ENCODE assay signal across 8 cellular contexts in genomic region chr10:72315611-72316385, GRCh38. TPM values are rescaled to one million over a fixed set of nuclear protein-coding genes. Genes with fewer than 3 reads are reported as not detected.
DNase-seq lines count a peak whose midpoint lies in the region; ATAC-seq and TF ChIP-seq lines count a peak whose summit lies in the region.

No MANE protein-coding gene starts in this region.

- H3K36me3 ChIP-seq in lung (ENCODE audit: control insufficient read depth in 2 of 2, insufficient read depth in 2 of 2, low read length in 2 of 2) (no peaks in the 10 kb centered on the region), uterus (no peaks in the 10 kb centered on the region)

- no peaks in the 10 kb centered on the region for H3K9me3 Mint-ChIP-seq in activated naive CD4-positive, alpha-beta T cell treated with anti-CD3 and anti-CD28 coated beads, Interleukin-2, amount 10 ng/mL, durations not matched to agents 7 days and 5 days
- no peaks in the 10 kb centered on the region for H3K9me3 Mint-ChIP-seq in MCF 10A (ENCODE audit: unreplicated experiment)

- ATAC-seq in lung (ENCODE audit: insufficient read depth, low FRiP score) (peak; percentile 20), GM19324 (IDR thresholded peaks at IDR 0.05; ENCODE audit: low FRiP score, unreplicated experiment) (no peak), HG03196 (IDR thresholded peaks at IDR 0.05; ENCODE audit: unreplicated experiment) (no peak)

- WGBS in lung, 2 donors = 12 to 14% methylated on average over 2 of the region's 2 CpGs

- no peaks in the 10 kb centered on the region for H3K27me3 Mint-ChIP-seq in activated naive CD4-positive, alpha-beta T cell treated with anti-CD3 and anti-CD28 coated beads, Interleukin-2, amount 10 ng/mL, durations not matched to agents 7 days and 5 days
- H3K27me3 Mint-ChIP-seq in MCF 10A (ENCODE audit: insufficient read depth, unreplicated experiment) = no peaks in the 10 kb centered on the region

- DNase-seq in activated naive CD4-positive, alpha-beta T cell treated with anti-CD3 and anti-CD28 coated beads, Interleukin-2, amount 10 ng/mL, durations not matched to agents 7 days and 5 days = no peak
- no peak for DNase-seq in activated naive CD4-positive, alpha-beta T cell treated with Interleukin-2 at 50 U/mL for 16 hours
- DNase-seq in MCF 10A (ENCODE audit: unreplicated experiment) (peak; percentile 97), lung (ENCODE audit: low spot score) (peak; percentile 85), uterus (peak; percentile 50 to 67)
- DNase-seq in activated CD8-positive, alpha-beta memory T cell treated with anti-CD3 and anti-CD28 coated beads, Interleukin-2, amount 50 U/mL, for 48 hours = no peak

- intact Hi-C loops in MCF 10A (cut with micrococcal nuclease) = no loop called here
- intact Hi-C loops in uterus (cut with DNase I; ENCODE audit: low total_unique reads) = no loop called here

- CTCF ChIA-PET in activated naive CD4-positive, alpha-beta T cell treated with anti-CD3 and anti-CD28 coated beads, Interleukin-2, amount 10 ng/mL, durations not matched to agents 7 days and 5 days (lab: Charles Lee) = interaction anchor here (0.6 to 1.6 kb wide), 5 partner anchors 9 to 373 kb away, joined by 3 to 5 read pairs (median 4); no protein-coding TSS in a partner anchor
- CTCF ChIA-PET in MCF 10A (lab: Yijun Ruan, JAX) = interaction anchor here (0.6 to 7.6 kb wide), 6 partner anchors 12 to 93 kb away, joined by 3 to 46 read pairs (median 4); partner anchors contain the start of gene DDIT4

- peak overlapping the region; percentile 74 for H3K27ac Mint-ChIP-seq in activated naive CD4-positive, alpha-beta T cell treated with anti-CD3 and anti-CD28 coated beads, Interleukin-2, amount 10 ng/mL, durations not matched to agents 7 days and 5 days
- peak overlapping the region; percentile 80 for H3K27ac Mint-ChIP-seq in MCF 10A (ENCODE audit: low read depth, unreplicated experiment)

- peaks cover 80% of the 10 kb centered on the region for H3K4me1 Mint-ChIP-seq in activated naive CD4-positive, alpha-beta T cell treated with anti-CD3 and anti-CD28 coated beads, Interleukin-2, amount 10 ng/mL, durations not matched to agents 7 days and 5 days
- peaks cover 38% of the 10 kb centered on the region for H3K4me1 Mint-ChIP-seq in MCF 10A (ENCODE audit: insufficient read depth, unreplicated experiment)

- POLR2A ChIA-PET in MCF 10A (lab: Yijun Ruan, JAX) = interaction anchor here (0.6 to 14.5 kb wide), 19 partner anchors 11 to 100 kb away, joined by 3 to 383 read pairs (median 5); partner anchors contain the start of gene DDIT4

- H3K4me3 ChIP-seq in lung = no peak overlapping the region
- no peak overlapping the region for H3K4me3 ChIP-seq in uterus

- H3K27me3 ChIP-seq in lung (ENCODE audit: control insufficient read depth, insufficient read depth) (no peaks in the 10 kb centered on the region), uterus (no peaks in the 10 kb centered on the region)

- TF ChIP-seq CTCF in MCF 10A (IDR thresholded peaks at IDR 0.05; ENCODE audit: unreplicated experiment) = no peak
- no peak for TF ChIP-seq CTCF in lung (IDR thresholded peaks at IDR 0.05; ENCODE audit: control extremely low read depth, extremely low read depth)
- no peak for TF ChIP-seq CTCF in uterus (IDR thresholded peaks at IDR 0.05)

- peaks cover 6% of the 10 kb centered on the region for H3K36me3 Mint-ChIP-seq in activated naive CD4-positive, alpha-beta T cell treated with anti-CD3 and anti-CD28 coated beads, Interleukin-2, amount 10 ng/mL, durations not matched to agents 7 days and 5 days
- H3K36me3 Mint-ChIP-seq in MCF 10A (ENCODE audit: insufficient read depth, unreplicated experiment) = peaks cover 7% of the 10 kb centered on the region

- peaks cover 15 to 32% of the 10 kb centered on the region in 2 donors for H3K4me1 ChIP-seq in lung (ENCODE audit: control insufficient read depth in 2 of 2, insufficient read depth in 2 of 2, low read length in 2 of 2)
- H3K4me1 ChIP-seq in uterus = peaks cover 0 to 8% of the 10 kb centered on the region in 2 donors

- no peak for TF ChIP-seq POLR2A in uterus (IDR thresholded peaks at IDR 0.05)

- H3K9me3 ChIP-seq in lung (ENCODE audit: control insufficient read depth in 2 of 2, insufficient read depth in 1 of 2, low read length in 1 of 2) (no peaks in the 10 kb centered on the region), uterus (no peaks in the 10 kb centered on the region)

- H3K27ac ChIP-seq in lung (ENCODE audit: low read depth in 1 of 2, low read length in 1 of 2) (peak overlapping the region; percentile 46 to 80), uterus (peak overlapping the region; percentile 12 to 69)

- H3K4me3 Mint-ChIP-seq in activated naive CD4-positive, alpha-beta T cell treated with anti-CD3 and anti-CD28 coated beads, Interleukin-2, amount 10 ng/mL, durations not matched to agents 7 days and 5 days = no peak overlapping the region
- no peak overlapping the region for H3K4me3 Mint-ChIP-seq in MCF 10A (ENCODE audit: unreplicated experiment)

- no TSS peak for BruUV-seq in MCF 10A (replicated peaks; lab: Mats Ljungman, UMichigan)

RNA-seq across cellular contexts. Expression of gene DNAJB12, which starts 38.9 kb away (rescaled TPM):
- total RNA-seq in MCF 10A (2022) = 64.7 and 68.1 TPM in 2 replicates
- 10 to 100 TPM; 34.0 to 38.7 TPM for total RNA-seq in lung
- polyA plus RNA-seq in lung = 10 to 100 TPM; 30.0 to 30.2 TPM
- total RNA-seq in uterus = 10 to 100 TPM; 18.4 to 34.8 (median 22.7) TPM

RNA-seq across cellular contexts. Expression of gene DDIT4, which starts 42.1 kb away (rescaled TPM):
- total RNA-seq in MCF 10A (2022) (698 and 872 TPM in 2 replicates), lung (100 to 1,000 TPM; 155 to 190 TPM), uterus (100 to 1,000 TPM; 118 to 210 (median 145) TPM)
- polyA plus RNA-seq in lung = 100 to 1,000 TPM in 1 of 2 donors, 10 to 100 TPM in 1; 55.3 to 188 TPM

Comparison
In these comparisons a context has a peak if more than half of its experiments do, and no peak if none do; other contexts are left out.
1. DNase-seq: peak in MCF 10A (single experiment), lung (single experiment) and uterus (2 of 2); none in activated naive CD4-positive, alpha-beta T cell treated with anti-CD3 and anti-CD28 coated beads, Interleukin-2, amount 10 ng/mL, durations not matched to agents 7 days and 5 days (single experiment), activated naive CD4-positive, alpha-beta T cell treated with Interleukin-2 at 50 U/mL for 16 hours (single experiment) and activated CD8-positive, alpha-beta memory T cell treated with anti-CD3 and anti-CD28 coated beads, Interleukin-2, amount 50 U/mL, for 48 hours (single experiment).